Comparison of ENCODE assay signal across 1 cellular context in the genomic region with DNA sequence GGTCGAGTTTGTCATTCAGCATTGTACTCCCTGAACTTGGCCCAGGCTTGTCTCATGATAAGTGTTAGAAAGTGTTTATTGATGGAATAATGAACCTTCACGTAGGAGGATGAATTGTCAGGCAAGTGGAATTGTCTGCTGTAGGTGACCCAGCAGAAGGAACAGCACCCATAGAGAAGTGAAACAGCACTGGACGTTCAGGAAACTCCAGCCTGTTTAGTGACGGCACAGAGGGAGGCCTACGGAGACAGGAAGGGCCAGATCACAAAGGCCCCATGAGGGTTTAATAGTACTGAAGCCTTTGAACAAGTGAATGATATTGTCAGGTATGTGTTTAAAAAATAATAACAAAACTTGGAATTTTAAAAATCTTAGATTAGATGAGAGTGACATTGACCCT.
A peak's percentile ranks its signal among the peaks of the same experiment; 100 is the strongest.
TF ChIP-seq lines count a peak whose summit lies in the region.

No MANE protein-coding gene starts in this region.

TF ChIP-seq in GM12878, 131 proteins besides CTCF, POLR2A, EP300 and RAD21 (continued from another document):
- no peak for TF ChIP-seq CUX1 (IDR thresholded peaks at IDR 0.05; ENCODE audit: insufficient replicate concordance, low read depth, low read length)
- no peak for TF ChIP-seq ZBED1 (IDR thresholded peaks at IDR 0.05; ENCODE audit: borderline replicate concordance)
- no peak for TF ChIP-seq ZNF207 (IDR thresholded peaks at IDR 0.05; ENCODE audit: borderline replicate concordance)
- TF ChIP-seq TARDBP (IDR thresholded peaks at IDR 0.05; ENCODE audit: borderline replicate concordance): no peak
- TF ChIP-seq NR2C1 (IDR thresholded peaks at IDR 0.05): no peak
- peak; percentile 82; the same call in 1 of the 2 replicates for TF ChIP-seq SPI1 (IDR thresholded peaks at IDR 0.05; ENCODE audit: borderline replicate concordance, insufficient read depth, low read depth, low read length)
- TF ChIP-seq, protein P1, sequence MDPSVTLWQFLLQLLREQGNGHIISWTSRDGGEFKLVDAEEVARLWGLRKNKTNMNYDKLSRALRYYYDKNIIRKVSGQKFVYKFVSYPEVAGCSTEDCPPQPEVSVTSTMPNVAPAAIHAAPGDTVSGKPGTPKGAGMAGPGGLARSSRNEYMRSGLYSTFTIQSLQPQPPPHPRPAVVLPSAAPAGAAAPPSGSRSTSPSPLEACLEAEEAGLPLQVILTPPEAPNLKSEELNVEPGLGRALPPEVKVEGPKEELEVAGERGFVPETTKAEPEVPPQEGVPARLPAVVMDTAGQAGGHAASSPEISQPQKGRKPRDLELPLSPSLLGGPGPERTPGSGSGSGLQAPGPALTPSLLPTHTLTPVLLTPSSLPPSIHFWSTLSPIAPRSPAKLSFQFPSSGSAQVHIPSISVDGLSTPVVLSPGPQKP (IDR thresholded peaks at IDR 0.05; ENCODE audit: low read depth, low read length): no peak
- TF ChIP-seq NFYA (IDR thresholded peaks at IDR 0.05; ENCODE audit: borderline replicate concordance, low read depth, low read length): no peak
- TF ChIP-seq CREM (IDR thresholded peaks at IDR 0.05; ENCODE audit: low read depth): no peak
- TF ChIP-seq, protein P2, sequence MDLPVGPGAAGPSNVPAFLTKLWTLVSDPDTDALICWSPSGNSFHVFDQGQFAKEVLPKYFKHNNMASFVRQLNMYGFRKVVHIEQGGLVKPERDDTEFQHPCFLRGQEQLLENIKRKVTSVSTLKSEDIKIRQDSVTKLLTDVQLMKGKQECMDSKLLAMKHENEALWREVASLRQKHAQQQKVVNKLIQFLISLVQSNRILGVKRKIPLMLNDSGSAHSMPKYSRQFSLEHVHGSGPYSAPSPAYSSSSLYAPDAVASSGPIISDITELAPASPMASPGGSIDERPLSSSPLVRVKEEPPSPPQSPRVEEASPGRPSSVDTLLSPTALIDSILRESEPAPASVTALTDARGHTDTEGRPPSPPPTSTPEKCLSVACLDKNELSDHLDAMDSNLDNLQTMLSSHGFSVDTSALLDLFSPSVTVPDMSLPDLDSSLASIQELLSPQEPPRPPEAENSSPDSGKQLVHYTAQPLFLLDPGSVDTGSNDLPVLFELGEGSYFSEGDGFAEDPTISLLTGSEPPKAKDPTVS (IDR thresholded peaks at IDR 0.05; ENCODE audit: low read depth, low read length): no peak
- TF ChIP-seq ASH2L (IDR thresholded peaks at IDR 0.05; ENCODE audit: borderline replicate concordance, low read depth): no peak
- TF ChIP-seq GABPA (IDR thresholded peaks at IDR 0.05; ENCODE audit: low read depth): no peak
- TF ChIP-seq, protein P3, sequence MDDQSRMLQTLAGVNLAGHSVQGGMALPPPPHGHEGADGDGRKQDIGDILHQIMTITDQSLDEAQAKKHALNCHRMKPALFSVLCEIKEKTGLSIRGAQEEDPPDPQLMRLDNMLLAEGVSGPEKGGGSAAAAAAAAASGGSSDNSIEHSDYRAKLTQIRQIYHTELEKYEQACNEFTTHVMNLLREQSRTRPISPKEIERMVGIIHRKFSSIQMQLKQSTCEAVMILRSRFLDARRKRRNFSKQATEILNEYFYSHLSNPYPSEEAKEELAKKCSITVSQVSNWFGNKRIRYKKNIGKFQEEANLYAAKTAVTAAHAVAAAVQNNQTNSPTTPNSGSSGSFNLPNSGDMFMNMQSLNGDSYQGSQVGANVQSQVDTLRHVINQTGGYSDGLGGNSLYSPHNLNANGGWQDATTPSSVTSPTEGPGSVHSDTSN (IDR thresholded peaks at IDR 0.05; ENCODE audit: insufficient replicate concordance, low read depth, low read length): no peak
